In genomic region chr3:48423883-48424695, GRCh38 we compare ENCODE assay signal across 19 cellular contexts. TPM values are rescaled to one million over a fixed set of nuclear protein-coding genes. Genes with fewer than 3 reads are reported as not detected.
DNase-seq lines count a peak whose midpoint lies in the region; ATAC-seq and TF ChIP-seq lines count a peak whose summit lies in the region.
"Had no signal": no experiment of that assay in that cellular context is flagged by ENCODE, and none has a peak within 500 bp of the region (broad histone marks: within the 10 kb centered on the region; RNA-seq: fewer than 3 reads in every experiment).

No MANE protein-coding gene starts in this region.

- H3K4me1 Mint-ChIP-seq in CD4-positive, CD25-positive, alpha-beta regulatory T cell: peaks cover 0 to 4% (median 1%) of the 10 kb centered on the region in 4 donors
- peaks cover 17% of the 10 kb centered on the region for H3K4me1 Mint-ChIP-seq in T-helper 17 cell

- no peak overlapping the region for H3K14ac ChIP-seq in trophoblast cell (ENCODE audit: low read length)

- H3K4ac ChIP-seq in trophoblast cell (ENCODE audit: low read depth, low read length): peak overlapping the region; percentile 25

- no peak overlapping the region for H2BK12ac ChIP-seq in trophoblast cell (ENCODE audit: low read length)

- peak overlapping the region in 2 of 3 donors; percentile 15 to 66 for H3K27ac Mint-ChIP-seq in CD4-positive, CD25-positive, alpha-beta regulatory T cell
- H3K27ac Mint-ChIP-seq in T-helper 17 cell: peak overlapping the region; percentile 4

- peak overlapping the region; percentile 30 for H3K18ac ChIP-seq in trophoblast cell (ENCODE audit: low read length)

- no peak overlapping the region for H3K4me3 ChIP-seq in CD4-positive, CD25-positive, alpha-beta regulatory T cell (ENCODE audit: low read depth, low read length)
- H3K4me3 ChIP-seq in esophagus squamous epithelium (no peak overlapping the region), trophoblast cell (ENCODE audit: low read depth, low read length) (no peak overlapping the region)
- H3K4me3 ChIP-seq: heart left ventricle had no signal

- H2BK5ac ChIP-seq in trophoblast cell (ENCODE audit: low read depth, low read length, poor library complexity): no peak overlapping the region

- no peak overlapping the region for H2BK120ac ChIP-seq in trophoblast cell (ENCODE audit: insufficient read depth, low read length, poor library complexity)

- H3K79me2 ChIP-seq in trophoblast cell (ENCODE audit: control insufficient read depth, insufficient read depth, low read length, poor library complexity): peaks cover 21% of the 10 kb centered on the region

- H4K12ac ChIP-seq in trophoblast cell (ENCODE audit: low read depth, low read length): no peak overlapping the region

- peaks cover 16% of the 10 kb centered on the region for H3K27me3 Mint-ChIP-seq in CD4-positive, CD25-positive, alpha-beta regulatory T cell
- no peaks in the 10 kb centered on the region for H3K27me3 Mint-ChIP-seq in T-helper 17 cell

- H4K91ac ChIP-seq in trophoblast cell (ENCODE audit: low read depth, low read length): no peak overlapping the region

- ATAC-seq in CD4-positive, CD25-positive, alpha-beta regulatory T cell (ENCODE audit: low read depth in 2 of 2): no peak
- ATAC-seq in T-helper 17 cell: no peak
- no peak for ATAC-seq in sciatic nerve
- no peak for ATAC-seq in HG02885 (IDR thresholded peaks at IDR 0.05; ENCODE audit: poor library complexity, unreplicated experiment)
- ATAC-seq: heart left ventricle; stimulated activated naive CD8-positive, alpha-beta T cell treated with anti-CD3 and anti-CD28 coated beads, Interleukin-15, Interleukin-2, amounts not matched to agents 100 U/mL and 50 U/mL, for 24 hours had no signal

- H2AK5ac ChIP-seq in trophoblast cell (ENCODE audit: low read length): no peak overlapping the region

- no peaks in the 10 kb centered on the region for H3K36me3 Mint-ChIP-seq in CD4-positive, CD25-positive, alpha-beta regulatory T cell
- H3K36me3 Mint-ChIP-seq in T-helper 17 cell (ENCODE audit: low read depth): no peaks in the 10 kb centered on the region

- H3K4me1 ChIP-seq in CD4-positive, CD25-positive, alpha-beta regulatory T cell (ENCODE audit: control insufficient read depth, insufficient read depth, low read length, poor library complexity, severe bottlenecking): no peaks in the 10 kb centered on the region
- H3K4me1 ChIP-seq in esophagus squamous epithelium (peaks cover 41 to 82% (median 54%) of the 10 kb centered on the region in 3 donors), trophoblast cell (ENCODE audit: control insufficient read depth in 1 of 2, insufficient read depth in 2 of 2, low read length in 2 of 2) (peaks cover 25 to 26% of the 10 kb centered on the region in 2 experiments)

- no peak overlapping the region for H2AFZ ChIP-seq in trophoblast cell (ENCODE audit: insufficient read depth, low read length, poor library complexity)

- H4K8ac ChIP-seq in trophoblast cell (ENCODE audit: low read depth, low read length): no peak overlapping the region

- intact Hi-C loops in esophagus squamous epithelium (cut with DNase I) (no loop called here), sciatic nerve (cut with DNase I) (no loop called here)

- DNase-seq in CD4-positive, CD25-positive, alpha-beta regulatory T cell: no peak
- no peak for DNase-seq in T-helper 17 cell
- no peak for DNase-seq in esophagus squamous epithelium (lab: John Stamatoyannopoulos, UW)
- no peak for DNase-seq in trophoblast cell
- DNase-seq in NCI-H226: no peak
- DNase-seq in sciatic nerve (ENCODE audit: low spot score): no peak
- no peak for DNase-seq in GF-D8 (lab: John Stamatoyannopoulos, UW)
- DNase-seq: activated gamma-delta T cell; aorta; Caco-2; NCI-H187; NCI-H524; stimulated activated CD4-positive, alpha-beta T cell treated with anti-CD3 and anti-CD28 coated beads, Interleukin-12 subunit alpha, Interleukin-12 subunit beta, amount 100 ng/mL, for 4 hours; stimulated activated naive CD8-positive, alpha-beta T cell treated with anti-CD3 and anti-CD28 coated beads, Interleukin-15, Interleukin-2, amounts not matched to agents 100 U/mL and 50 U/mL, for 24 hours had no signal

- no peak overlapping the region for H3K4me2 ChIP-seq in trophoblast cell (ENCODE audit: low read length)

- peaks cover 2% of the 10 kb centered on the region for H3K27me3 ChIP-seq in CD4-positive, CD25-positive, alpha-beta regulatory T cell (ENCODE audit: control insufficient read depth, insufficient read depth, low read length)
- no peaks in the 10 kb centered on the region for H3K27me3 ChIP-seq in esophagus squamous epithelium
- H3K27me3 ChIP-seq in trophoblast cell (ENCODE audit: insufficient read depth, low read length): no peaks in the 10 kb centered on the region
- H3K27me3 ChIP-seq: heart left ventricle had no signal

- no peak for TF ChIP-seq CTCF in esophagus squamous epithelium (IDR thresholded peaks at IDR 0.05)

- no peak overlapping the region for H3K23ac ChIP-seq in trophoblast cell (ENCODE audit: low read length)

- no peak overlapping the region for H3K9ac ChIP-seq in trophoblast cell (ENCODE audit: low read length)

- H3K9me3 Mint-ChIP-seq in CD4-positive, CD25-positive, alpha-beta regulatory T cell: no peaks in the 10 kb centered on the region

- TF ChIP-seq POLR2A in esophagus squamous epithelium (IDR thresholded peaks at IDR 0.05): no peak

- 78% methylated on average over 5 of the region's 27 CpGs; no CpG with 5 or more reads in 1 of the 2 donors for WGBS in esophagus squamous epithelium, 2 donors
- WGBS in trophoblast cell (ENCODE audit: extremely low coverage, insufficient coverage, insufficient read length): no CpG with 5 or more reads among the region's 27 CpGs

- H3K9me3 ChIP-seq in CD4-positive, CD25-positive, alpha-beta regulatory T cell (ENCODE audit: control insufficient read depth in 2 of 2, low read length in 2 of 2): no peaks in the 10 kb centered on the region
- H3K9me3 ChIP-seq in T-helper 17 cell (ENCODE audit: control insufficient read depth, low read length, poor library complexity, severe bottlenecking): no peaks in the 10 kb centered on the region
- no peaks in the 10 kb centered on the region for H3K9me3 ChIP-seq in esophagus squamous epithelium
- H3K9me3 ChIP-seq in trophoblast cell (ENCODE audit: insufficient read depth, low read depth, low read length): peaks cover 2% of the 10 kb centered on the region
- H3K9me3 ChIP-seq: Caco-2, heart left ventricle had no signal

- no peak overlapping the region for H3K27ac ChIP-seq in CD4-positive, CD25-positive, alpha-beta regulatory T cell (ENCODE audit: insufficient read depth, low read length, poor library complexity, severe bottlenecking)
- H3K27ac ChIP-seq in esophagus squamous epithelium (peak overlapping the region in 3 of 4 donors; percentile 96 to 98 (median 96)), trophoblast cell (ENCODE audit: low read depth, low read length) (no peak overlapping the region)

- H3K79me1 ChIP-seq in trophoblast cell (ENCODE audit: low read length): peaks cover 2% of the 10 kb centered on the region

- H3K36me3 ChIP-seq in CD4-positive, CD25-positive, alpha-beta regulatory T cell (ENCODE audit: control insufficient read depth, insufficient read depth, low read length): no peaks in the 10 kb centered on the region
- H3K36me3 ChIP-seq in esophagus squamous epithelium (peaks cover 23 to 63% (median 28%) of the 10 kb centered on the region in 3 donors), trophoblast cell (ENCODE audit: control insufficient read depth in 1 of 2, insufficient read depth in 2 of 2, low read length in 2 of 2) (peaks cover 49 to 57% of the 10 kb centered on the region in 2 experiments)

- no peak overlapping the region for H3K4me3 Mint-ChIP-seq in CD4-positive, CD25-positive, alpha-beta regulatory T cell
- no peak overlapping the region for H3K4me3 Mint-ChIP-seq in T-helper 17 cell

RNA-seq across cellular contexts. Expression of gene PLXNB1, which starts 5.8 kb away (rescaled TPM):
- total RNA-seq in CD4-positive, CD25-positive, alpha-beta regulatory T cell: 5.2 TPM
- polyA plus RNA-seq in CD4-positive, CD25-positive, alpha-beta regulatory T cell: under 1 TPM in 1 of 4 donors, not detected in 3; 0.07 TPM
- total RNA-seq in T-helper 17 cell (1 to 10 TPM; 2.4 to 4.1 TPM), esophagus squamous epithelium (100 to 1,000 TPM in 3 of 4 donors, 10 to 100 TPM in 1; 57.7 to 215 (median 128) TPM), sciatic nerve (121 TPM)
- 48.1 and 50.4 TPM in 2 replicates for polyA plus RNA-seq in trophoblast cell (2013)

RNA-seq across cellular contexts. Expression of gene CCDC51, which starts 15.8 kb away (rescaled TPM):
- 4.6 TPM for total RNA-seq in CD4-positive, CD25-positive, alpha-beta regulatory T cell
- polyA plus RNA-seq in CD4-positive, CD25-positive, alpha-beta regulatory T cell: 10 to 100 TPM in 1 of 4 donors, 1 to 10 TPM in 3; 7.1 to 13.7 (median 9.1) TPM
- total RNA-seq in T-helper 17 cell: 1 to 10 TPM; 4.1 TPM
- 10 to 100 TPM; 15.1 to 31.3 (median 18.2) TPM for total RNA-seq in esophagus squamous epithelium
- polyA plus RNA-seq in trophoblast cell (2013): 11.1 and 11.5 TPM in 2 replicates
- total RNA-seq in sciatic nerve: 10.6 TPM

RNA-seq across cellular contexts. Expression of gene TMA7, which starts 16.0 kb away (rescaled TPM):
- 248 TPM for total RNA-seq in CD4-positive, CD25-positive, alpha-beta regulatory T cell
- polyA plus RNA-seq in CD4-positive, CD25-positive, alpha-beta regulatory T cell: 100 to 1,000 TPM; 664 to 743 (median 695) TPM
- 100 to 1,000 TPM; 226 to 233 TPM for total RNA-seq in T-helper 17 cell
- 100 to 1,000 TPM; 293 to 431 (median 357) TPM for total RNA-seq in esophagus squamous epithelium
- 586 and 607 TPM in 2 replicates for polyA plus RNA-seq in trophoblast cell (2013)
- 154 TPM for total RNA-seq in sciatic nerve

RNA-seq across cellular contexts. Expression of gene ATRIP, which starts 22.4 kb away (rescaled TPM):
- 11.5 TPM for total RNA-seq in CD4-positive, CD25-positive, alpha-beta regulatory T cell
- 10 to 100 TPM in 3 of 4 donors, 1 to 10 TPM in 1; 9.6 to 14.7 (median 13.3) TPM for polyA plus RNA-seq in CD4-positive, CD25-positive, alpha-beta regulatory T cell
- total RNA-seq in T-helper 17 cell: 1 to 10 TPM; 7.6 to 9.3 TPM
- 1 to 10 TPM; 4.8 to 8.9 (median 7.1) TPM for total RNA-seq in esophagus squamous epithelium
- 9.1 and 9.8 TPM in 2 replicates for polyA plus RNA-seq in trophoblast cell (2013)
- 7.5 TPM for total RNA-seq in sciatic nerve

RNA-seq across cellular contexts. Expression of gene FBXW12, which starts 52.1 kb away (rescaled TPM):
- not detected for total RNA-seq in CD4-positive, CD25-positive, alpha-beta regulatory T cell
- not detected for polyA plus RNA-seq in CD4-positive, CD25-positive, alpha-beta regulatory T cell
- not detected for total RNA-seq in T-helper 17 cell
- not detected for total RNA-seq in esophagus squamous epithelium
- polyA plus RNA-seq in trophoblast cell (2013): 0.04 TPM in 1 of 2 replicates, not detected in the other
- total RNA-seq in sciatic nerve: 0.27 TPM
- total RNA-seq: aorta, esophagus mucosa, heart left ventricle, mononuclear cell, SK-MEL-5 had no signal
- polyA plus RNA-seq: aorta, heart left ventricle had no signal

Comparison
In these comparisons a context has a peak if more than half of its experiments do, and no peak if none do; other contexts are left out.
1. H3K27ac ChIP-seq: peak in esophagus squamous epithelium (3 of 4); none in CD4-positive, CD25-positive, alpha-beta regulatory T cell (single experiment) and trophoblast cell (single experiment).